ENCODE assay signal across 14 cellular contexts in the genomic region with DNA sequence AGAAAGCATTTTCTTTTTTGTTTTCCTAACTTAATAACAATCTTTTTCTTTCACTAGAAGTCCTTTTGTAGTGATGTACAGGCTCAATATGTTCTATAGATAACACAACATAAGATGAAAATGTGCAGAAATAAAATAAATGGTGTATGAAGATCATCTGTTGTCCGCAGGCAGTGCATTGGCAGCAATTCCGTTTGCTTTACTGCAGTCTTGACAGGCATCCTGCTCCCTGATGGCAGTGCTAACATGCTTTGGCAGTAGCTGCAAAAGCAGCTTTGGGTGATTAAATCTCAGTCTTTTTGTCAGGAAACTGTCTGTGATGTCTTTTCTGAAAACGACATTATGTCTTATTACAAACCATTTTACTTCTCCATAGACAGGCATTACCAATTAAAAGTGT.
"Had no signal": no experiment of that assay in that cellular context is flagged by ENCODE, and none has a peak within 500 bp of the region (broad histone marks: within the 10 kb centered on the region; RNA-seq: fewer than 3 reads in every experiment).

No MANE protein-coding gene starts in this region.

- H3K27me3 ChIP-seq: cardiac muscle cell, dorsolateral prefrontal cortex, thyroid gland had no signal

- H3K27ac ChIP-seq: cardiac muscle cell, dorsolateral prefrontal cortex, thyroid gland had no signal

- H3K4me1 ChIP-seq: thyroid gland had no signal

- H3K4me3 ChIP-seq: cardiac muscle cell, dorsolateral prefrontal cortex, lung, thyroid gland had no signal

- ATAC-seq: activated CD8-positive, alpha-beta memory T cell treated with anti-CD3 and anti-CD28 coated beads, Interleukin-2, amount 10 ng/mL, durations not matched to agents 7 days and 5 days; left lobe of liver; natural killer cell had no signal

- DNase-seq: activated CD4-positive, alpha-beta T cell treated with anti-CD3 and anti-CD28 coated beads, Interleukin-2, amount 50 U/mL, for 48 hours; activated CD8-positive, alpha-beta memory T cell treated with anti-CD3 and anti-CD28 coated beads, Interleukin-2, amount 10 ng/mL, durations not matched to agents 7 days and 5 days; foreskin fibroblast; hippocampal formation; natural killer cell; nucleus accumbens; stimulated activated CD8-positive, alpha-beta memory T cell treated with anti-CD3 and anti-CD28 coated beads, Interleukin-4, amount 100 ng/mL, for 48 hours; stimulated activated naive CD4-positive, alpha-beta T cell; thyroid gland had no signal

- H3K36me3 ChIP-seq: cardiac muscle cell, thyroid gland had no signal

- FAIRE-seq: keratinocyte had no signal

- H3K9me3 ChIP-seq: thyroid gland had no signal
